ENCODE assay signal across 19 cellular contexts in the genomic region with DNA sequence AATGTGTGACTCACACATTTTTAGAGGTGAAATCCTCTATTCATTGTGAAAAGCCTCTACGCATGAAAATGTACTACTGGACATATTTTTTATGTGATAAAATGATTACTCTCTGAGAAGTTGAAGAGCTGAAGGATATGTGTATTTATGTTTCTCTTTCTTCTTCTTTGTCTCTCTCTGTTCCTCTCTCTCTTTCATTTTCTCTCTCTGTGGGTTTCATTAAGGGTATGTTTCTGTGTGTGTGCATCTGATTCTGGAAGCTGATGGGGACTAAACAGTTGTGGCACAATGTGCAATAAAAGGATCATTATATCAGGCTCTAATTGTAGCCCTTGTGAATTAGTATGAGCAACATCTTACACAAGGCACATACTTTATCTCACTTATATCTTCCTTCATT.
DNase-seq lines count a peak whose midpoint lies in the region; ATAC-seq, FAIRE-seq and TF ChIP-seq lines count a peak whose summit lies in the region.
"Had no signal": no experiment of that assay in that cellular context is flagged by ENCODE, and none has a peak within 500 bp of the region (broad histone marks: within the 10 kb centered on the region; RNA-seq: fewer than 3 reads in every experiment).

No MANE protein-coding gene starts in this region.

- ATAC-seq in GM18517 (IDR thresholded peaks at IDR 0.05; ENCODE audit: unreplicated experiment), result peak; percentile 52
- ATAC-seq in GM21390 (IDR thresholded peaks at IDR 0.05; ENCODE audit: unreplicated experiment), result peak; percentile 63
- peak; percentile 53 for ATAC-seq in HG03457 (IDR thresholded peaks at IDR 0.05; ENCODE audit: unreplicated experiment)
- no peak for ATAC-seq in GM21367 (IDR thresholded peaks at IDR 0.05; ENCODE audit: unreplicated experiment)

- H3K4me3 ChIP-seq in astrocyte (ENCODE audit: insufficient read depth, low read depth, low read length) (no peak overlapping the region), hepatocyte (no peak overlapping the region), testis (no peak overlapping the region)

- H4K20me1 ChIP-seq in astrocyte (ENCODE audit: insufficient read depth, low read length) (no peaks in the 10 kb centered on the region), hepatocyte (ENCODE audit: insufficient read depth, poor library complexity, severe bottlenecking) (no peaks in the 10 kb centered on the region)

- H3K9me3 ChIP-seq in astrocyte (ENCODE audit: insufficient read depth, low read depth, low read length), result no peaks in the 10 kb centered on the region
- H3K9me3 ChIP-seq in hepatocyte (ENCODE audit: low read depth), result no peaks in the 10 kb centered on the region
- H3K9me3 ChIP-seq in testis, result no peaks in the 10 kb centered on the region

- intact Hi-C loops in testis (cut with DNase I; ENCODE audit: low total_unique reads), result no loop called here

- no peaks in the 10 kb centered on the region for H3K4me1 Mint-ChIP-seq in astrocyte (ENCODE audit: low read depth, unreplicated experiment)

- H3K27me3 ChIP-seq in astrocyte (ENCODE audit: insufficient read depth, low read length) (no peaks in the 10 kb centered on the region), hepatocyte (no peaks in the 10 kb centered on the region), testis (no peaks in the 10 kb centered on the region)

- H3K4me1 ChIP-seq in astrocyte (ENCODE audit: insufficient read depth, low read length) (no peaks in the 10 kb centered on the region), hepatocyte (ENCODE audit: insufficient read depth) (no peaks in the 10 kb centered on the region), testis (no peaks in the 10 kb centered on the region)

- H3K36me3 Mint-ChIP-seq in astrocyte (ENCODE audit: low read depth, unreplicated experiment), result no peaks in the 10 kb centered on the region

- H3K9ac ChIP-seq in astrocyte (ENCODE audit: low read length), result no peak overlapping the region

- H2AFZ ChIP-seq in astrocyte (ENCODE audit: low read depth, low read length) (no peak overlapping the region), hepatocyte (no peak overlapping the region)

- TF ChIP-seq POLR2A in testis (IDR thresholded peaks at IDR 0.05), result no peak

- DNase-seq in astrocyte (ENCODE audit: low read depth) (peak; percentile 14), hepatocyte (ENCODE audit: low spot score) (no peak), testis (no peak), NCI-H1417 treated with DMSO at 0.1 percent for 48 hours (lab: John Stamatoyannopoulos, UW) (no peak)
- DNase-seq: C1 segment of cervical spinal cord; NCI-H1105; NCI-H1694; NCI-H2081 treated with DMSO at 0.1 percent for 48 hours; NCI-H446 treated with DMSO at 0.1 percent for 48 hours; NK-92 treated with Interleukin-12 subunit alpha and Interleukin-12 subunit beta, amount 100 ng/mL, for 24 hours; OCI-M1; Right ventricle myocardium superior; SW 1271 had no signal

- no peaks in the 10 kb centered on the region for H3K79me2 ChIP-seq in astrocyte (ENCODE audit: insufficient read depth, low read length)
- H3K79me2 ChIP-seq in hepatocyte, result no peaks in the 10 kb centered on the region

- 94% methylated on average over 1 of the region's 1 CpG for WGBS in hepatocyte (ENCODE audit: low lambda C conversion rate, missing lambda C conversion rate)
- 78 to 86% methylated on average over 1 of the region's 1 CpG for WGBS in testis, 2 donors

- no peak overlapping the region for H3K4me3 Mint-ChIP-seq in astrocyte (ENCODE audit: unreplicated experiment)

- no peaks in the 10 kb centered on the region for H3K27me3 Mint-ChIP-seq in astrocyte (ENCODE audit: low read depth, unreplicated experiment)

- H3K9me3 Mint-ChIP-seq in astrocyte (ENCODE audit: unreplicated experiment), result no peaks in the 10 kb centered on the region

- no peak overlapping the region for H3K27ac Mint-ChIP-seq in astrocyte (ENCODE audit: unreplicated experiment)

- no peak for FAIRE-seq in astrocyte (lab: Jason Lieb, UNC)
- FAIRE-seq: D721Med, H1 had no signal

- no peaks in the 10 kb centered on the region for H3K36me3 ChIP-seq in astrocyte (ENCODE audit: insufficient read depth, low read length)
- H3K36me3 ChIP-seq in hepatocyte (replicated peaks; ENCODE audit: insufficient read depth, low read depth), result no peaks in the 10 kb centered on the region
- no peaks in the 10 kb centered on the region for H3K36me3 ChIP-seq in testis (ENCODE audit: low read depth, missing control alignments)

- H3K4me2 ChIP-seq in astrocyte (ENCODE audit: low read length), result no peak overlapping the region
- no peak overlapping the region for H3K4me2 ChIP-seq in hepatocyte

- H3K27ac ChIP-seq in astrocyte (ENCODE audit: low read depth, low read length) (no peak overlapping the region), hepatocyte (no peak overlapping the region), testis (no peak overlapping the region)

- H3K9me2 ChIP-seq in hepatocyte (replicated peaks; ENCODE audit: insufficient read depth), result no peaks in the 10 kb centered on the region

- TF ChIP-seq CTCF in astrocyte (IDR thresholded peaks at IDR 0.05; ENCODE audit: insufficient read depth, low read depth, low read length) (no peak), hepatocyte (IDR thresholded peaks at IDR 0.05; ENCODE audit: poor library complexity) (no peak), testis (IDR thresholded peaks at IDR 0.05) (no peak)
